ENCODE assay signal across 8 cellular contexts in the genomic region with DNA sequence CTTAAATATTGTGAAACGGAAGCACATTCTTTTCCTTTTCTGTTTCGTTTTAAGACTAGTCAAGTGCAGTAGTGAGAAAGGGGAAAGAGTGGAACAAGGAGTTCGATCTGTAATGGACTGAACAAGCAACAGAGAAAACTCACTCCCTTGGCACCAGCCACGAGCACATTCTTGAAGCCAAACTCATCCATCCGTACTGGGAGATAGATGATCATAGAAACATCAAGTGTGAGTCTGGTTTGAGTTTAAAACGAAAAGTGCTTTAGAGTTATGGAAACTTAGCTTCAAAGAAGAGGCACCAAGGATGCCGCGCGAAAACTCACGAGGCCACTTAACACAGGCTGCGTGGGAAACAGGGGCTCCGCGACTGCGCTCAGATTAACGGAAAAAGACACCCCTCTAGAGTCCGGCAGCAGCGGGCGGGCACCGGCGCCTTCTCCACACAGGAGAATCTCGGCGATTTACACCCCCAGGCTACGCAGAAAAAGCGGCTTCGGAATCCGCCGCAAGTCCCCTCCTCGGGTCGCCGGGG. TPM values are rescaled to one million over a fixed set of nuclear protein-coding genes. Genes with fewer than 3 reads are reported as not detected.
DNase-seq lines count a peak whose midpoint lies in the region; ATAC-seq, FAIRE-seq and TF ChIP-seq lines count a peak whose summit lies in the region.

No MANE protein-coding gene starts in this region.

- intact Hi-C loops in body of pancreas (cut with DNase I), result no loop called here

- in situ Hi-C loops in HAP-1 (cut with MboI; ENCODE audit: low sequenced_read_pairs), result no loop called here

- peaks cover 0 to 19% (median 15%) of the 10 kb centered on the region in 11 experiments; a peak in 13 of 22 replicates for H3K27me3 ChIP-seq in BLaER1 treated with 17β-estradiol and CSF1 and Interleukin-3, amounts not matched to agents 10 nM and 100 nM
- H3K27me3 ChIP-seq in body of pancreas (no peaks in the 10 kb centered on the region), iPS-20b (ENCODE audit: insufficient read depth, low read length) (peaks cover 22% of the 10 kb centered on the region), small intestine (ENCODE audit: control insufficient read depth in 2 of 2, insufficient read depth in 2 of 2, low read length in 2 of 2) (no peaks in the 10 kb centered on the region), HAP-1 (ENCODE audit: low read depth) (no peaks in the 10 kb centered on the region)

- ATAC-seq in GM19467 (IDR thresholded peaks at IDR 0.05; ENCODE audit: unreplicated experiment) (peak; percentile 7), body of pancreas (peak; percentile 1), GM21423 (IDR thresholded peaks at IDR 0.05; ENCODE audit: unreplicated experiment) (no peak)

- no peak for TF ChIP-seq CTCF in body of pancreas (IDR thresholded peaks at IDR 0.05)

- H3K4me3 ChIP-seq in BLaER1 treated with 17β-estradiol and CSF1 and Interleukin-3, amounts not matched to agents 10 nM and 100 nM, result peak overlapping the region; percentile 62 to 73 (median 68)
- H3K4me3 ChIP-seq in body of pancreas (peak overlapping the region; percentile 3 to 24), iPS-20b (ENCODE audit: low read length) (peak overlapping the region; percentile 61), small intestine (ENCODE audit: low read depth in 1 of 2, low read length in 2 of 2) (peak overlapping the region; percentile 48 to 70), HAP-1 (no peak overlapping the region; the same call in 1 of the 2 replicates)

- 4 to 13% methylated on average over 18 to 29 of the region's 30 CpGs for WGBS in body of pancreas, 2 donors
- WGBS in small intestine, 3 donors, result 3 to 6% (median 5%) methylated on average over 30 of the region's 30 CpGs

- no peak for TF ChIP-seq POLR2A in body of pancreas (IDR thresholded peaks at IDR 0.05)

- H3K9me3 ChIP-seq in BLaER1 treated with 17β-estradiol and CSF1 and Interleukin-3, amounts not matched to agents 10 nM and 100 nM (replicated peaks in 1 of 11), result no peaks in the 10 kb centered on the region
- H3K9me3 ChIP-seq in body of pancreas, result no peaks in the 10 kb centered on the region
- no peaks in the 10 kb centered on the region for H3K9me3 ChIP-seq in iPS-20b (ENCODE audit: insufficient read depth, low read depth, low read length)
- H3K9me3 ChIP-seq in small intestine (ENCODE audit: control insufficient read depth, low read depth), result no peaks in the 10 kb centered on the region
- no peaks in the 10 kb centered on the region for H3K9me3 ChIP-seq in HAP-1

- H3K36me3 ChIP-seq in BLaER1 treated with 17β-estradiol and CSF1 and Interleukin-3, amounts not matched to agents 10 nM and 100 nM, result 0 out of 22 replicates have a peak, but pooled peaks cover 0 to 4% (median 0%) of the 10 kb centered on the region in 11 experiments
- H3K36me3 ChIP-seq in body of pancreas (replicated peaks in 1 of 2; ENCODE audit: insufficient read depth in 1 of 2, low read depth in 2 of 2), result no peaks in the 10 kb centered on the region
- H3K36me3 ChIP-seq in iPS-20b (ENCODE audit: insufficient read depth, low read depth, low read length), result no peaks in the 10 kb centered on the region
- no peaks in the 10 kb centered on the region for H3K36me3 ChIP-seq in small intestine (ENCODE audit: control insufficient read depth in 2 of 2, insufficient read depth in 2 of 2, low read length in 2 of 2)
- H3K36me3 ChIP-seq in HAP-1 (replicated peaks), result no peaks in the 10 kb centered on the region

- H4K20me1 ChIP-seq in BLaER1 treated with 17β-estradiol and CSF1 and Interleukin-3, amounts not matched to agents 10 nM and 100 nM, result peaks cover 0 to 12% (median 0%) of the 10 kb centered on the region in 11 experiments; a peak in 3 of 22 replicates

- peak overlapping the region; percentile 68 to 85 (median 79) for H3K9ac ChIP-seq in BLaER1 treated with 17β-estradiol and CSF1 and Interleukin-3, amounts not matched to agents 10 nM and 100 nM
- no peak overlapping the region for H3K9ac ChIP-seq in iPS-20b (ENCODE audit: low read depth, low read length)

- peak overlapping the region; percentile 87 to 99 (median 97) for H3K4me2 ChIP-seq in BLaER1 treated with 17β-estradiol and CSF1 and Interleukin-3, amounts not matched to agents 10 nM and 100 nM

- peaks cover 0 to 30% (median 20%) of the 10 kb centered on the region in 10 experiments; a peak in 18 of 20 replicates for H3K4me1 ChIP-seq in BLaER1 treated with 17β-estradiol and CSF1 and Interleukin-3, amounts not matched to agents 10 nM and 100 nM
- H3K4me1 ChIP-seq in body of pancreas, result peaks cover 20% of the 10 kb centered on the region
- no peaks in the 10 kb centered on the region; the same call in 1 of the 2 replicates for H3K4me1 ChIP-seq in iPS-20b (ENCODE audit: insufficient read depth, low read length)
- H3K4me1 ChIP-seq in small intestine (ENCODE audit: control insufficient read depth in 2 of 2, insufficient read depth in 1 of 2, low read depth in 1 of 2, low read length in 1 of 2), result no peaks in the 10 kb centered on the region
- no peaks in the 10 kb centered on the region for H3K4me1 ChIP-seq in HAP-1

- DNase-seq in NOMO-1 treated with dmso at 0.1 percent for 144 hours (lab: John Stamatoyannopoulos, UW; ENCODE audit: unreplicated experiment), result peak; percentile 2
- peak; percentile 22 to 42 (median 26) for DNase-seq in body of pancreas
- DNase-seq in small intestine, result no peak
- DNase-seq in HAP-1 (ENCODE audit: low spot score in 2 of 2), result no peak

- no peak for FAIRE-seq in small intestine (lab: Jason Lieb, UNC)

- peak overlapping the region; percentile 55 to 83 (median 74); a peak in 21 of 22 replicates for H3K27ac ChIP-seq in BLaER1 treated with 17β-estradiol and CSF1 and Interleukin-3, amounts not matched to agents 10 nM and 100 nM
- peak overlapping the region in 3 of 4 donors; percentile 69 to 76 (median 72) for H3K27ac ChIP-seq in body of pancreas
- H3K27ac ChIP-seq in iPS-20b (ENCODE audit: low read length), result no peak overlapping the region
- peak overlapping the region in 1 of 2 donors; percentile 81 for H3K27ac ChIP-seq in small intestine (ENCODE audit: low read depth in 1 of 2, low read length in 1 of 2)

RNA-seq across cellular contexts. Expression of a gene that starts 0.7 kb away (rescaled TPM):
- total RNA-seq in body of pancreas, result 1 to 10 TPM in 1 of 2 donors, under 1 TPM in 1; 0.66 to 2.3 TPM
- 1 to 10 TPM in 1 of 3 donors, under 1 TPM in 1, not detected in 1; 0.27 to 1.1 TPM for polyA plus RNA-seq in small intestine

RNA-seq across cellular contexts. Expression of a gene that starts 28.7 kb away (rescaled TPM):
- 10 to 100 TPM; 23.7 to 26.2 TPM for total RNA-seq in body of pancreas
- polyA plus RNA-seq in small intestine, result 10 to 100 TPM; 25.5 to 28.2 (median 27.6) TPM

RNA-seq across cellular contexts. Expression of a gene that starts 37.7 kb away (rescaled TPM):
- total RNA-seq in body of pancreas, result 10 to 100 TPM; 26.7 to 53.1 TPM
- 10 to 100 TPM; 18.6 to 47.2 (median 25.5) TPM for polyA plus RNA-seq in small intestine

RNA-seq across cellular contexts. Expression of a gene that starts 37.9 kb away (rescaled TPM):
- 1 to 10 TPM; 5.7 to 8.9 TPM for total RNA-seq in body of pancreas
- 10 to 100 TPM; 11.9 to 41.4 (median 12.7) TPM for polyA plus RNA-seq in small intestine

Comparison
In these comparisons a context has a peak if more than half of its experiments do, and no peak if none do; other contexts are left out.
1. DNase-seq: peak in NOMO-1 treated with dmso at 0.1 percent for 144 hours (single experiment) and body of pancreas (4 of 4); none in small intestine (single experiment) and HAP-1 (0 of 2).